Comparison of ENCODE assay signal across 8 cellular contexts in genomic region chr5:43007246-43007910, GRCh38. TPM values are rescaled to one million over a fixed set of nuclear protein-coding genes. Genes with fewer than 3 reads are reported as not detected.
A peak's percentile ranks its signal among the peaks of the same experiment; 100 is the strongest.
DNase-seq lines count a peak whose midpoint lies in the region; ATAC-seq, FAIRE-seq and TF ChIP-seq lines count a peak whose summit lies in the region.

No MANE protein-coding gene starts in this region.

- FAIRE-seq in GM18507 (lab: Jason Lieb, UNC) = peak; percentile 67

- no peak for TF ChIP-seq CTCF in activated B cell treated with CpG ODN at 0.5 μM for 24 hours (IDR thresholded peaks at IDR 0.05)

- CTCF ChIA-PET in activated B cell treated with CpG ODN at 0.5 μM for 24 hours (lab: Charles Lee) = interaction anchor here (0.8 to 4.5 kb wide), 7 partner anchors 10 to 58 kb away, joined by 3 to 75 read pairs (median 24); partner anchors contain the start of gene ANXA2R

- H3K4me1 Mint-ChIP-seq in activated B cell treated with CpG ODN at 0.5 μM for 24 hours = peaks cover 30% of the 10 kb centered on the region

- POLR2A ChIA-PET in activated B cell treated with CpG ODN at 0.5 μM for 24 hours (lab: Charles Lee) = interaction anchor here (0.7 to 6.3 kb wide), 14 partner anchors 9 to 477 kb away, joined by 3 to 384 read pairs (median 23); partner anchors contain the start of genes ANXA2R, HMGCS1, TMEM267 and ZNF131

- DNase-seq in GM18507 (ENCODE audit: extremely low spot score, insufficient read length, low read depth) (peak; percentile 29), NCI-H226 (peak; percentile 73), activated B cell treated with CpG ODN at 0.5 μM for 24 hours (peak; percentile 69), kidney glomerular epithelial cell (lab: John Stamatoyannopoulos, UW) (peak; percentile 69)
- peak; percentile 85 for DNase-seq in central memory CD4-positive, alpha-beta T cell
- DNase-seq in stimulated activated CD4-positive, alpha-beta T cell treated with anti-CD3 and anti-CD28 coated beads, Interleukin-12 subunit alpha, Interleukin-12 subunit beta, amount 100 ng/mL, for 4 hours = peak; percentile 67

- ATAC-seq in HG03135 (IDR thresholded peaks at IDR 0.05; ENCODE audit: unreplicated experiment) = peak; percentile 24
- peak; percentile 9 for ATAC-seq in activated B cell treated with CpG ODN at 0.5 μM for 24 hours (ENCODE audit: low read depth)
- no peak for ATAC-seq in GM18858 (IDR thresholded peaks at IDR 0.05; ENCODE audit: unreplicated experiment)

- H3K27me3 Mint-ChIP-seq in activated B cell treated with CpG ODN at 0.5 μM for 24 hours = no peaks in the 10 kb centered on the region

- peak overlapping the region; percentile 89 for H3K4me3 Mint-ChIP-seq in activated B cell treated with CpG ODN at 0.5 μM for 24 hours

- H3K27ac Mint-ChIP-seq in activated B cell treated with CpG ODN at 0.5 μM for 24 hours = peak overlapping the region; percentile 98

- peaks cover 14% of the 10 kb centered on the region for H3K36me3 Mint-ChIP-seq in activated B cell treated with CpG ODN at 0.5 μM for 24 hours (ENCODE audit: low read depth)

- intact Hi-C loops in activated B cell treated with CpG ODN at 0.5 μM for 24 hours (cut with micrococcal nuclease) = loop anchor here (2.0 to 5.0 kb wide), 4 partner anchors 13 to 595 kb away; partner anchors contain the start of genes NNT, PAIP1 and TMEM267

- no peaks in the 10 kb centered on the region for H3K9me3 Mint-ChIP-seq in activated B cell treated with CpG ODN at 0.5 μM for 24 hours

RNA-seq across cellular contexts. Expression of gene ANXA2R, which starts 32.7 kb away (rescaled TPM):
- 6.7 and 7.9 TPM in 2 replicates for total RNA-seq in activated B cell treated with CpG ODN at 0.5 μM for 24 hours

Comparison
In these comparisons a context has a peak if more than half of its experiments do, and no peak if none do; other contexts are left out.
1. DNase-seq: peak in every context shown above with its lines; median percentile 85 in central memory CD4-positive, alpha-beta T cell; 73 in NCI-H226; 69 in activated B cell treated with CpG ODN at 0.5 μM for 24 hours; 69 in kidney glomerular epithelial cell; 67 in stimulated activated CD4-positive, alpha-beta T cell treated with anti-CD3 and anti-CD28 coated beads, Interleukin-12 subunit alpha, Interleukin-12 subunit beta, amount 100 ng/mL, for 4 hours; 29 in GM18507.